ENCODE assay signal across 25 cellular contexts in the genomic region with DNA sequence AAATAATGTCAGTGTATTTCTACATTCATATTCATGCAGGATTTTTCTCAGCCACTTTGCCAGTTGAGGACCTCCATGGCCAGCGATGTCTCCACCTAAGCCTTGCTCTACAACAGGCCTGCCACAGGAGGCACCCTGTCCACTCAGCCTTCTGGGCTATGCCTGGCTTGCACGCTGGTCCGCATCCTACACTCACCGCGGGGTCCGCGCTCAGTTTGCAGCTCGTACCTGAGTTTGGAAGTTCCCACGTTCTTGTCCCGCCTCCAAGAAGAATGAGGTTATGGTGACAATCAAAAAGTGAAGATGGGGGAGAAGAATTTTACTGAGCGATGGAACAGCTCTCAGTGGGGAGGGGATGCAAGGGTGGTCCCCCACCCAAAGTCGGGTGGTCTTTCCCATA.
A peak's percentile ranks its signal among the peaks of the same experiment; 100 is the strongest.
DNase-seq lines count a peak whose midpoint lies in the region; ATAC-seq, FAIRE-seq and TF ChIP-seq lines count a peak whose summit lies in the region.
"Had no signal": no experiment of that assay in that cellular context is flagged by ENCODE, and none has a peak within 500 bp of the region (broad histone marks: within the 10 kb centered on the region; RNA-seq: fewer than 3 reads in every experiment).

No MANE protein-coding gene starts in this region.

- no peak overlapping the region for H3K14ac ChIP-seq in H1 (ENCODE audit: insufficient read length)

- no peak overlapping the region for H4K5ac ChIP-seq in H1 (ENCODE audit: insufficient read length, low read depth, low read length)

- H3K79me1 ChIP-seq in H1 (ENCODE audit: low read depth, low read length): no peaks in the 10 kb centered on the region

- no peaks in the 10 kb centered on the region for H3K79me2 ChIP-seq in H1 (ENCODE audit: control insufficient read depth in 1 of 2, insufficient read depth in 2 of 2, low read length in 2 of 2)

- H3K36me3 ChIP-seq in H1 (ENCODE audit: control insufficient read depth in 2 of 4, insufficient read depth in 4 of 4, low read length in 3 of 4): no peaks in the 10 kb centered on the region
- no peaks in the 10 kb centered on the region for H3K36me3 ChIP-seq in kidney (ENCODE audit: control insufficient read depth in 1 of 2, insufficient read depth in 2 of 2, low read length in 2 of 2)
- H3K36me3 ChIP-seq: BE2C, BLaER1 had no signal

- H4K91ac ChIP-seq in H1 (replicated peaks; ENCODE audit: insufficient read length, low read length): peak overlapping the region; percentile 18

- no peak overlapping the region for H2BK15ac ChIP-seq in H1 (ENCODE audit: low read length)

- H3K23me2 ChIP-seq in H1 (ENCODE audit: low read depth, low read length): no peaks in the 10 kb centered on the region

- H3K4me3 ChIP-seq in H1 (ENCODE audit: extremely low read depth in 1 of 4, insufficient read depth in 2 of 4, low read depth in 3 of 4, low read length in 4 of 4) (no peak overlapping the region), kidney (ENCODE audit: low read length in 2 of 2) (no peak overlapping the region)
- H3K4me3 ChIP-seq: BLaER1, GM12878 had no signal

- no peak overlapping the region for H3K18ac ChIP-seq in H1 (ENCODE audit: extremely low read depth, low read length)

- peak overlapping the region; percentile 36; the same call in 1 of the 2 replicates for H4K8ac ChIP-seq in H1 (ENCODE audit: extremely low read depth, insufficient read depth, low read length)

- no peak overlapping the region for H2AFZ ChIP-seq in H1 (ENCODE audit: low read length)

- 96% methylated on average over 12 of the region's 12 CpGs; no CpG with 5 or more reads in 1 of the 2 experiments for WGBS in H1 (ENCODE audit: extremely low coverage in 1 of 2, insufficient coverage in 1 of 2, insufficient read length in 1 of 2, insufficient replicate concordance in 2 of 2, low coverage in 1 of 2, low lambda C conversion rate in 2 of 2, missing lambda C conversion rate in 1 of 2), 2 experiments

- no peak overlapping the region for H2AK5ac ChIP-seq in H1 (ENCODE audit: low read depth, low read length)

- H3K56ac ChIP-seq in H1 (replicated peaks; ENCODE audit: insufficient read length, low read depth, low read length): no peak overlapping the region

- intact Hi-C loops in kidney (cut with DNase I): no loop called here

- no peak for TF ChIP-seq RAD21 in H1 (IDR thresholded peaks at IDR 0.05 in 1 of 2, conservative IDR thresholded peaks at IDR 0.05 in 1 of 2; ENCODE audit: low read depth in 2 of 2, low read length in 2 of 2)

- no peak for FAIRE-seq in H1 (lab: Jason Lieb, UNC)
- no peak for FAIRE-seq in kidney (lab: Jason Lieb, UNC)
- FAIRE-seq in urothelium cell line (lab: Jason Lieb, UNC): peak; percentile 17
- FAIRE-seq: A204.1, GM12878, GM12892, GM18507 had no signal

- no peak overlapping the region for H3K9ac ChIP-seq in H1 (replicated peaks in 1 of 4; ENCODE audit: extremely low read depth in 1 of 4, low read depth in 3 of 4, low read length in 3 of 4)
- H3K9ac ChIP-seq in kidney (ENCODE audit: low read length in 2 of 2): no peak overlapping the region
- H3K9ac ChIP-seq: BLaER1 had no signal

- CTCF ChIA-PET in H1 (lab: Charles Lee; ENCODE audit: partially characterized antibody): no interaction called here

- H3K27me3 ChIP-seq in H1 (replicated peaks in 1 of 4; ENCODE audit: control insufficient read depth in 3 of 4, extremely low read depth in 1 of 4, insufficient read depth in 3 of 4, low read length in 3 of 4): no peaks in the 10 kb centered on the region
- H3K27me3 ChIP-seq: BE2C, BLaER1 had no signal

- TF ChIP-seq CTCF in H1 (IDR thresholded peaks at IDR 0.05; ENCODE audit: control extremely low read depth in 1 of 3, insufficient read depth in 1 of 3, low read depth in 1 of 3, low read length in 3 of 3): no peak
- no peak for TF ChIP-seq CTCF in kidney (IDR thresholded peaks at IDR 0.05; ENCODE audit: borderline replicate concordance, extremely low read depth, insufficient read depth)

- no peak overlapping the region for H3K27ac ChIP-seq in H1 (ENCODE audit: low read depth, low read length)
- H3K27ac ChIP-seq in kidney (ENCODE audit: low read depth in 2 of 2, low read length in 2 of 2): no peak overlapping the region
- H3K27ac ChIP-seq: BLaER1 had no signal

- ATAC-seq in HG02642 (IDR thresholded peaks at IDR 0.05; ENCODE audit: poor library complexity, unreplicated experiment) (no peak), HG03571 (IDR thresholded peaks at IDR 0.05; ENCODE audit: unreplicated experiment) (no peak)
- ATAC-seq: GM12878 had no signal

- no peak for TF ChIP-seq EP300 in H1 (IDR thresholded peaks at IDR 0.05; ENCODE audit: borderline replicate concordance in 1 of 2, low read depth in 2 of 2, low read length in 2 of 2)

- H3K9me3 ChIP-seq in H1 (ENCODE audit: insufficient read depth in 2 of 2, low read depth in 1 of 2, low read length in 1 of 2): no peaks in the 10 kb centered on the region
- H3K9me3 ChIP-seq in kidney (ENCODE audit: control insufficient read depth in 1 of 2, low read length in 2 of 2): no peaks in the 10 kb centered on the region
- H3K9me3 ChIP-seq: BE2C had no signal

- POLR2A ChIA-PET in H1 (lab: Charles Lee; ENCODE audit: partially characterized antibody): no interaction called here

- DNase-seq in H1 (ENCODE audit: low read depth in 1 of 2, low spot score in 2 of 2) (no peak), kidney (peak; percentile 29), urothelium cell line (ENCODE audit: low spot score) (no peak)
- DNase-seq: 8988T; ACHN; BE2C; C1 segment of cervical spinal cord; CD4-positive, alpha-beta memory T cell; CD4-positive, CD25-positive, alpha-beta regulatory T cell; CD8-positive, alpha-beta memory T cell; COR-L47; DMS 273 treated with DMSO at 0.1 percent for 48 hours; DMS153; DMS53; DMS79; DND-41; EL; GDM1 had no signal

- H3K4me2 ChIP-seq in H1 (ENCODE audit: insufficient read depth in 1 of 2, low read depth in 2 of 2, low read length in 2 of 2): no peak overlapping the region
- H3K4me2 ChIP-seq: BLaER1 had no signal

- no peak overlapping the region for H3K4ac ChIP-seq in H1 (replicated peaks; ENCODE audit: insufficient read length, low read depth, low read length)

- peaks cover 0 to 1% (median 0%) of the 10 kb centered on the region in 4 experiments; a peak in 1 of 7 replicates for H3K4me1 ChIP-seq in H1 (replicated peaks in 1 of 4; ENCODE audit: control insufficient read depth in 3 of 4, insufficient read depth in 4 of 4, low read length in 3 of 4)
- H3K4me1 ChIP-seq in kidney (ENCODE audit: control insufficient read depth in 1 of 2, insufficient read depth in 1 of 2, low read depth in 1 of 2, low read length in 2 of 2): no peaks in the 10 kb centered on the region
- H3K4me1 ChIP-seq: BE2C, BLaER1 had no signal

- H3K23ac ChIP-seq in H1 (ENCODE audit: insufficient read length): no peak overlapping the region

- H2BK120ac ChIP-seq in H1 (replicated peaks; ENCODE audit: low read depth, low read length): no peak overlapping the region

- no peak overlapping the region for H2BK20ac ChIP-seq in H1 (ENCODE audit: low read length)

- no peak overlapping the region for H2BK5ac ChIP-seq in H1 (ENCODE audit: low read depth, low read length)

- no peak overlapping the region for H2BK12ac ChIP-seq in H1 (ENCODE audit: low read depth, low read length)

- no peak for TF ChIP-seq POLR2A in H1 (IDR thresholded peaks at IDR 0.05; ENCODE audit: control extremely low read depth in 1 of 2, low read depth in 2 of 2, low read length in 2 of 2)

- H4K20me1 ChIP-seq in H1 (replicated peaks in 1 of 2; ENCODE audit: control insufficient read depth in 1 of 2, insufficient read depth in 2 of 2, low read length in 2 of 2): no peaks in the 10 kb centered on the region
- H4K20me1 ChIP-seq: BLaER1 had no signal

TF ChIP-seq in H1, 55 proteins besides CTCF, POLR2A, EP300 and RAD21:
- TF ChIP-seq GTF2F1 (IDR thresholded peaks at IDR 0.05; ENCODE audit: borderline replicate concordance, low read depth, low read length): no peak
- TF ChIP-seq, protein P1, sequence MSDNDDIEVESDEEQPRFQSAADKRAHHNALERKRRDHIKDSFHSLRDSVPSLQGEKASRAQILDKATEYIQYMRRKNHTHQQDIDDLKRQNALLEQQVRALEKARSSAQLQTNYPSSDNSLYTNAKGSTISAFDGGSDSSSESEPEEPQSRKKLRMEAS (IDR thresholded peaks at IDR 0.05): no peak
